In the genomic region with DNA sequence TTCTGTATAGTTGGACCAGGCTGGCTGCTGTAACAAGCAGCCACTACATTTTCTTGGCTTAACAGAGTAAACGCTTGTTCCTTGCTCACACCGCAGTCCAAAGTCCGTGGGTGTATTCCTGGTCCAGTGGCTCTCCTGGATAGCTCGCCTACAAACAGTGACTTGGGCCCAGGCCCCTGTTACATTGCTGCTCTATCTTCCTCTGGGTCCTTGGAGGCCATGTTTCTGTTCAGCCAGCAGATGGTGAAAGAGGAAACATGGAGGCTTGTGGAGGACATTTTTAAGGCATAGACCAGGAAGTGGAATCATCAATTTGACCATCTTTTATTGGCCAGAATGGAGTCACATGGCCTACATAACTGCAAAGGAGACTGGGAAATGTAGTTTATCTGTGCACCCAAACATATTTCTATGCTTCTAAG, we compare ENCODE assay signal across 1 cellular context.
TF ChIP-seq lines count a peak whose summit lies in the region.

No MANE protein-coding gene starts in this region.

TF ChIP-seq in HEK293, 187 proteins besides CTCF, POLR2A, EP300 and RAD21 (continued from another document):
- TF ChIP-seq, protein P1, sequence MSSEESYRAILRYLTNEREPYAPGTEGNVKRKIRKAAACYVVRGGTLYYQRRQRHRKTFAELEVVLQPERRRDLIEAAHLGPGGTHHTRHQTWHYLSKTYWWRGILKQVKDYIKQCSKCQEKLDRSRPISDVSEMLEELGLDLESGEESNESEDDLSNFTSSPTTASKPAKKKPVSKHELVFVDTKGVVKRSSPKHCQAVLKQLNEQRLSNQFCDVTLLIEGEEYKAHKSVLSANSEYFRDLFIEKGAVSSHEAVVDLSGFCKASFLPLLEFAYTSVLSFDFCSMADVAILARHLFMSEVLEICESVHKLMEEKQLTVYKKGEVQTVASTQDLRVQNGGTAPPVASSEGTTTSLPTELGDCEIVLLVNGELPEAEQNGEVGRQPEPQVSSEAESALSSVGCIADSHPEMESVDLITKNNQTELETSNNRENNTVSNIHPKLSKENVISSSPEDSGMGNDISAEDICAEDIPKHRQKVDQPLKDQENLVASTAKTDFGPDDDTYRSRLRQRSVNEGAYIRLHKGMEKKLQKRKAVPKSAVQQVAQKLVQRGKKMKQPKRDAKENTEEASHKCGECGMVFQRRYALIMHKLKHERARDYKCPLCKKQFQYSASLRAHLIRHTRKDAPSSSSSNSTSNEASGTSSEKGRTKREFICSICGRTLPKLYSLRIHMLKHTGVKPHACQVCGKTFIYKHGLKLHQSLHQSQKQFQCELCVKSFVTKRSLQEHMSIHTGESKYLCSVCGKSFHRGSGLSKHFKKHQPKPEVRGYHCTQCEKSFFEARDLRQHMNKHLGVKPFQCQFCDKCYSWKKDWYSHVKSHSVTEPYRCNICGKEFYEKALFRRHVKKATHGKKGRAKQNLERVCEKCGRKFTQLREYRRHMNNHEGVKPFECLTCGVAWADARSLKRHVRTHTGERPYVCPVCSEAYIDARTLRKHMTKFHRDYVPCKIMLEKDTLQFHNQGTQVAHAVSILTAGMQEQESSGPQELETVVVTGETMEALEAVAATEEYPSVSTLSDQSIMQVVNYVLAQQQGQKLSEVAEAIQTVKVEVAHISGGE (tag by site-specific recombination; conservative IDR thresholded peaks at IDR 0.05; ENCODE audit: low read depth): 0 out of 2 replicates have a peak, but pooled peaks have one; percentile 19
- TF ChIP-seq ZBTB17 (tag by site-specific recombination; IDR thresholded peaks at IDR 0.05): peak; percentile 46; the same call in 1 of the 2 replicates
- no peak for TF ChIP-seq ZNF501 (tag by site-specific recombination; IDR thresholded peaks at IDR 0.05)
- no peak for TF ChIP-seq ZNF843 (tag by site-specific recombination; IDR thresholded peaks at IDR 0.05)
- no peak for TF ChIP-seq KLF7 (tag by site-specific recombination; IDR thresholded peaks at IDR 0.05; ENCODE audit: borderline replicate concordance)
TF ChIP-seq in HEK293: peak in this region for 4.
